ENCODE assay signal across 1 cellular context in genomic region chr20:49179368-49180277, GRCh38.
TF ChIP-seq lines count a peak whose summit lies in the region.

No MANE protein-coding gene starts in this region.

TF ChIP-seq in HepG2, 621 proteins besides CTCF, POLR2A, EP300 and RAD21 (continued from another document and continues in another):
- TF ChIP-seq SCMH1 (CRISPR knock-in tag; IDR thresholded peaks at IDR 0.05; ENCODE audit: borderline replicate concordance), result no peak
- TF ChIP-seq ZBTB33 (CRISPR knock-in tag; IDR thresholded peaks at IDR 0.05), result no peak
- TF ChIP-seq FOXP1 (IDR thresholded peaks at IDR 0.05), result no peak
- TF ChIP-seq FOXP1 (CRISPR knock-in tag; IDR thresholded peaks at IDR 0.05), result peak; percentile 77
- no peak for TF ChIP-seq ZBTB2 (CRISPR knock-in tag; IDR thresholded peaks at IDR 0.05; ENCODE audit: low read depth)
- no peak for TF ChIP-seq SMAD3 (CRISPR knock-in tag; IDR thresholded peaks at IDR 0.05)
- TF ChIP-seq NFATC3 (CRISPR knock-in tag; IDR thresholded peaks at IDR 0.05), result no peak
- TF ChIP-seq SOX5 (CRISPR knock-in tag; IDR thresholded peaks at IDR 0.05; ENCODE audit: borderline replicate concordance), result peak; percentile 76
- no peak for TF ChIP-seq KDM1A (CRISPR knock-in tag; IDR thresholded peaks at IDR 0.05)
- TF ChIP-seq CSRNP1 (CRISPR knock-in tag; IDR thresholded peaks at IDR 0.05), result no peak
- no peak for TF ChIP-seq TOE1 (CRISPR knock-in tag; IDR thresholded peaks at IDR 0.05)
- TF ChIP-seq CENPT (CRISPR knock-in tag; IDR thresholded peaks at IDR 0.05; ENCODE audit: low read depth), result no peak
- no peak for TF ChIP-seq ZNF770 (CRISPR knock-in tag; IDR thresholded peaks at IDR 0.05)
- TF ChIP-seq ZNF143 (CRISPR knock-in tag; IDR thresholded peaks at IDR 0.05), result no peak
- TF ChIP-seq NCOA5 (CRISPR knock-in tag; IDR thresholded peaks at IDR 0.05), result no peak
- TF ChIP-seq ZNF83 (CRISPR knock-in tag; IDR thresholded peaks at IDR 0.05; ENCODE audit: borderline replicate concordance), result no peak
- TF ChIP-seq GATA4 (IDR thresholded peaks at IDR 0.05; ENCODE audit: borderline replicate concordance, low read depth), result no peak
- TF ChIP-seq MLX (CRISPR knock-in tag; IDR thresholded peaks at IDR 0.05), result no peak
- no peak for TF ChIP-seq ZNF503 (CRISPR knock-in tag; IDR thresholded peaks at IDR 0.05)
- peak; percentile 54 for TF ChIP-seq TCF7 (IDR thresholded peaks at IDR 0.05; ENCODE audit: low read depth)
- TF ChIP-seq MTF1 (CRISPR knock-in tag; IDR thresholded peaks at IDR 0.05), result no peak
- TF ChIP-seq ZC3H4 (CRISPR knock-in tag; IDR thresholded peaks at IDR 0.05; ENCODE audit: borderline replicate concordance), result no peak
- TF ChIP-seq ZNF570 (CRISPR knock-in tag; IDR thresholded peaks at IDR 0.05; ENCODE audit: borderline replicate concordance), result peak; percentile 67; the same call in 1 of the 2 replicates
- TF ChIP-seq ZNF10 (CRISPR knock-in tag; IDR thresholded peaks at IDR 0.05; ENCODE audit: borderline replicate concordance, low read depth), result no peak
- TF ChIP-seq KIAA2018 (CRISPR knock-in tag; IDR thresholded peaks at IDR 0.05; ENCODE audit: borderline replicate concordance), result no peak
- TF ChIP-seq MTERF4 (CRISPR knock-in tag; IDR thresholded peaks at IDR 0.05), result no peak
- no peak for TF ChIP-seq ZBTB37 (CRISPR knock-in tag; IDR thresholded peaks at IDR 0.05)
- TF ChIP-seq HNF4A (CRISPR knock-in tag; IDR thresholded peaks at IDR 0.05), result no peak
- no peak for TF ChIP-seq MXD4 (CRISPR knock-in tag; IDR thresholded peaks at IDR 0.05)
- no peak for TF ChIP-seq SRSF9 (IDR thresholded peaks at IDR 0.05; ENCODE audit: borderline replicate concordance, insufficient read depth, low read depth, low read length, poor library complexity, severe bottlenecking)
- no peak for TF ChIP-seq ZNF629 (CRISPR knock-in tag; conservative IDR thresholded peaks at IDR 0.05)
- no peak for TF ChIP-seq ZNF672 (CRISPR knock-in tag; IDR thresholded peaks at IDR 0.05)
- 0 out of 2 replicates have a peak, but pooled peaks have one; percentile 20 for TF ChIP-seq SP140L (CRISPR knock-in tag; IDR thresholded peaks at IDR 0.05; ENCODE audit: borderline replicate concordance)
- no peak for TF ChIP-seq CBX1 (IDR thresholded peaks at IDR 0.05; ENCODE audit: low read depth)
- no peak for TF ChIP-seq CHD4 (IDR thresholded peaks at IDR 0.05; ENCODE audit: borderline replicate concordance, low read length)
- no peak for TF ChIP-seq ZNF557 (CRISPR knock-in tag; IDR thresholded peaks at IDR 0.05)
- no peak for TF ChIP-seq SSRP1 (CRISPR knock-in tag; IDR thresholded peaks at IDR 0.05)
- 0 out of 2 replicates have a peak, but pooled peaks have one; percentile 32 for TF ChIP-seq ZNF790 (CRISPR knock-in tag; IDR thresholded peaks at IDR 0.05; ENCODE audit: borderline replicate concordance)
- TF ChIP-seq TAF1 (CRISPR knock-in tag; IDR thresholded peaks at IDR 0.05), result no peak
- TF ChIP-seq HNRNPL (IDR thresholded peaks at IDR 0.05; ENCODE audit: low read depth, low read length), result no peak
- TF ChIP-seq PBX2 (CRISPR knock-in tag; IDR thresholded peaks at IDR 0.05), result no peak
- no peak for TF ChIP-seq XBP1 (CRISPR knock-in tag; IDR thresholded peaks at IDR 0.05)
